Comparison of ENCODE assay signal across 2 cellular contexts in the genomic region with DNA sequence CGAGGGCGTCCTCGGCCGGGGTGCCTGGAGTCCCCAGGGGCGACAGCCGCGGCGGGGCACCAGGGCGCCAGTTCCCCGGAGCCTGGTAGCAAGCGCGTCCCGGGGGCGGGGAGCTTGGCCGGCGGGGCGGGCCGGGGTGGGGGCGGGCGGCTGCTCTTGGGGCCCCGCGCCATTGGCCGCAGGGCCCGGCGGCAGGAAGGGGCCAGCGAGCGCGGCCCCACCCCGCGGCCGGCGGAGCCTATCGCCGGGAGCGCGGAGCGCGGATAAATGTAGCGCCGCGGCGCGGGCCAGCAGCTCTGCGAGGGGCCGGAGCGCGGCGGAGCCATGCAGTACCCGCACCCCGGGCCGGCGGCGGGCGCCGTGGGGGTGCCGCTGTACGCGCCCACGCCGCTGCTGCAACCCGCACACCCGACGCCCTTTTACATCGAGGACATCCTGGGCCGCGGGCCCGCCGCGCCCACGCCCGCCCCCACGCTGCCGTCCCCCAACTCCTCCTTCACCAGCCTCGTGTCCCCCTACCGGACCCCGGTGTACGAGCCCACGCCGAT.
TF ChIP-seq lines count a peak whose summit lies in the region.

A gene (plus strand): TSS at position 293 of the 548 bp plus-strand sequence. CDS start 32 bp downstream, at position 325.

TF ChIP-seq in IMR-90, 13 proteins besides CTCF, POLR2A, EP300 and RAD21 (continued from another document):
- TF ChIP-seq, protein P1, sequence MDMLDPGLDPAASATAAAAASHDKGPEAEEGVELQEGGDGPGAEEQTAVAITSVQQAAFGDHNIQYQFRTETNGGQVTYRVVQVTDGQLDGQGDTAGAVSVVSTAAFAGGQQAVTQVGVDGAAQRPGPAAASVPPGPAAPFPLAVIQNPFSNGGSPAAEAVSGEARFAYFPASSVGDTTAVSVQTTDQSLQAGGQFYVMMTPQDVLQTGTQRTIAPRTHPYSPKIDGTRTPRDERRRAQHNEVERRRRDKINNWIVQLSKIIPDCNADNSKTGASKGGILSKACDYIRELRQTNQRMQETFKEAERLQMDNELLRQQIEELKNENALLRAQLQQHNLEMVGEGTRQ (IDR thresholded peaks at IDR 0.05; ENCODE audit: low read depth, low read length) = no peak
- TF ChIP-seq NFE2L2 (IDR thresholded peaks at IDR 0.05; ENCODE audit: low read depth, low read length) = no peak

TF ChIP-seq in liver, 16 proteins besides CTCF, POLR2A, EP300 and RAD21:
- TF ChIP-seq, protein P2, sequence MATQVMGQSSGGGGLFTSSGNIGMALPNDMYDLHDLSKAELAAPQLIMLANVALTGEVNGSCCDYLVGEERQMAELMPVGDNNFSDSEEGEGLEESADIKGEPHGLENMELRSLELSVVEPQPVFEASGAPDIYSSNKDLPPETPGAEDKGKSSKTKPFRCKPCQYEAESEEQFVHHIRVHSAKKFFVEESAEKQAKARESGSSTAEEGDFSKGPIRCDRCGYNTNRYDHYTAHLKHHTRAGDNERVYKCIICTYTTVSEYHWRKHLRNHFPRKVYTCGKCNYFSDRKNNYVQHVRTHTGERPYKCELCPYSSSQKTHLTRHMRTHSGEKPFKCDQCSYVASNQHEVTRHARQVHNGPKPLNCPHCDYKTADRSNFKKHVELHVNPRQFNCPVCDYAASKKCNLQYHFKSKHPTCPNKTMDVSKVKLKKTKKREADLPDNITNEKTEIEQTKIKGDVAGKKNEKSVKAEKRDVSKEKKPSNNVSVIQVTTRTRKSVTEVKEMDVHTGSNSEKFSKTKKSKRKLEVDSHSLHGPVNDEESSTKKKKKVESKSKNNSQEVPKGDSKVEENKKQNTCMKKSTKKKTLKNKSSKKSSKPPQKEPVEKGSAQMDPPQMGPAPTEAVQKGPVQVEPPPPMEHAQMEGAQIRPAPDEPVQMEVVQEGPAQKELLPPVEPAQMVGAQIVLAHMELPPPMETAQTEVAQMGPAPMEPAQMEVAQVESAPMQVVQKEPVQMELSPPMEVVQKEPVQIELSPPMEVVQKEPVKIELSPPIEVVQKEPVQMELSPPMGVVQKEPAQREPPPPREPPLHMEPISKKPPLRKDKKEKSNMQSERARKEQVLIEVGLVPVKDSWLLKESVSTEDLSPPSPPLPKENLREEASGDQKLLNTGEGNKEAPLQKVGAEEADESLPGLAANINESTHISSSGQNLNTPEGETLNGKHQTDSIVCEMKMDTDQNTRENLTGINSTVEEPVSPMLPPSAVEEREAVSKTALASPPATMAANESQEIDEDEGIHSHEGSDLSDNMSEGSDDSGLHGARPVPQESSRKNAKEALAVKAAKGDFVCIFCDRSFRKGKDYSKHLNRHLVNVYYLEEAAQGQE (IDR thresholded peaks at IDR 0.05) = peak; percentile 49
- no peak for TF ChIP-seq FOXA1 (IDR thresholded peaks at IDR 0.05)
TF ChIP-seq in liver: peak in this region for 1.
